In the genomic region with DNA sequence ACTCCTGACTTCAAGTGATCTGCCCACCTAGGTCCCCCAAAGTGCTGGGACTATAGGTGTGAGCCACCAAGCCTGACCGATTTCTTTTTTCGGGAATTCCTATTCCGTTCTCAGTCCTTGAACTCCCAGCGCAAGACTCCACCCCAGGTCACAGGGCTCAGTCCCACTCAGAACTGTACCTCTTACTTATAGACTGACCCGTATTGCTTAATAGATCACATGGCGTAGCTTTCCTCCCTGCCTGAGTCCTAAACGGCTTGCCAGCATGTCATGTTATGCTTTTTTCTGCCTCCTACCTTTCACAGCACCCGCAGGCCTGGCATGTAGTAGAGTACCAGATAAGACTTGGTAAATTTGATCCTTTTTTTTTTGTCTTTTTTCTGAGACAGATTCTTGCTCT, we compare ENCODE assay signal across 1 cellular context.
TF ChIP-seq lines count a peak whose summit lies in the region.

No MANE protein-coding gene starts in this region.

TF ChIP-seq in GM23338, 12 proteins besides CTCF, POLR2A, EP300 and RAD21:
- TF ChIP-seq JUNB (IDR thresholded peaks at IDR 0.05; ENCODE audit: unreplicated experiment): no peak
- no peak for TF ChIP-seq EZH2phosphoT487 (IDR thresholded peaks at IDR 0.05; ENCODE audit: unreplicated experiment)
